In the genomic region with DNA sequence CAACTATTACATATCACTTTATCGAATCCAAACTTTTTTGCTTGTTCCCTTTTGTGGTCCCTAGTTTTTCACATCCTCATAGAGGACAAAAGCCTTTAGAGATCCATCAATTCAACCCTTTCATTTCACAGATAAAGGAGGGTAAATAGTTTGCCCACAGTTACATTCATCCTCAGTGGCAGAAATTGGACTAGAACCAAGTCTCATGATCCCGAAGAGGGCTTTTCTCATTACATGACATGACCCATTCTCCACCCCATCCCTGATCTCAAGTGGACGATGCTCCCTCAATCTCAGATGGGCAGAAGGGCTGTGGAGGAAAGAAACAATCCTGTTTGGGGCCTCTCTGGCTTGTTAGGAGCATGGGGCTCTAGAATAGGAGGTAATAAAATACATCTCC, we compare ENCODE assay signal across 25 cellular contexts. TPM values are rescaled to one million over a fixed set of nuclear protein-coding genes. Genes with fewer than 3 reads are reported as not detected.
A peak's percentile ranks its signal among the peaks of the same experiment; 100 is the strongest.
DNase-seq lines count a peak whose midpoint lies in the region; ATAC-seq, FAIRE-seq and TF ChIP-seq lines count a peak whose summit lies in the region.
"Had no signal": no experiment of that assay in that cellular context is flagged by ENCODE, and none has a peak within 500 bp of the region (broad histone marks: within the 10 kb centered on the region; RNA-seq: fewer than 3 reads in every experiment).

No MANE protein-coding gene starts in this region.

- peak; percentile 43 for FAIRE-seq in GM12891 (lab: Jason Lieb, UNC)
- FAIRE-seq: colon, HTR-8/SVneo, pancreas had no signal

- no peak overlapping the region for H3K27ac ChIP-seq in vagina
- H3K27ac ChIP-seq: body of pancreas, pancreas, testis had no signal

- DNase-seq in GM12891 (ENCODE audit: insufficient read length, low spot score) (no peak), SK-MEL-5 (ENCODE audit: low read depth, low spot score) (peak; percentile 82), putamen (ENCODE audit: low spot score) (peak; percentile 74), DMS 273 (lab: John Stamatoyannopoulos, UW; ENCODE audit: unreplicated experiment) (no peak), GM10266 (ENCODE audit: extremely low spot score) (no peak), vagina (ENCODE audit: extremely low spot score in 2 of 2) (no peak), KBM-7 (no peak)
- DNase-seq: activated CD4-positive, alpha-beta T cell treated with anti-CD3 and anti-CD28 coated beads, Interleukin-2, amount 10 ng/mL, durations not matched to agents 24 days and 14 days; activated naive CD8-positive, alpha-beta T cell treated with anti-CD3 and anti-CD28 coated beads for 36 hours; body of pancreas; CD8-positive, alpha-beta T cell; DMS79; glutamatergic neuron; Kasumi-1; NCI-H1092 treated with DMSO at 0.1 percent for 48 hours; NCI-H2081; NCI-H510A; pancreas; testis had no signal

- intact Hi-C loops in vagina (cut with DNase I), result no loop called here

- no peak overlapping the region for H3K4me3 ChIP-seq in vagina
- H3K4me3 ChIP-seq: body of pancreas, pancreas, testis had no signal

- TF ChIP-seq CTCF in GM10266 (IDR thresholded peaks at IDR 0.05; ENCODE audit: control insufficient read depth, insufficient read depth, low read depth, missing control alignments) (no peak), vagina (IDR thresholded peaks at IDR 0.05) (no peak)

- H3K4me1 ChIP-seq in vagina, result no peaks in the 10 kb centered on the region
- H3K4me1 ChIP-seq: body of pancreas, pancreas, testis had no signal

- no peak for TF ChIP-seq POLR2A in GM12891 (IDR thresholded peaks at IDR 0.05; ENCODE audit: low read depth, low read length)
- no peak for TF ChIP-seq POLR2A in vagina (IDR thresholded peaks at IDR 0.05)

- no peaks in the 10 kb centered on the region for H3K27me3 ChIP-seq in vagina
- H3K27me3 ChIP-seq: body of pancreas, pancreas, testis had no signal

- H3K9me3 ChIP-seq in vagina, result no peaks in the 10 kb centered on the region
- H3K9me3 ChIP-seq: body of pancreas, pancreas, testis had no signal

- in situ Hi-C loops in SK-MEL-5 (cut with HindIII; ENCODE audit: low pct_unique_long_range_greater_than_20kb, low sequenced_read_pairs) (no loop called here), KBM-7 (cut with MboI; ENCODE audit: low pct_unique_long_range_greater_than_20kb, low sequenced_read_pairs) (loop anchor here (25.0 kb wide), 1 partner anchor 492 kb away; no protein-coding TSS in a partner anchor)

- peak; percentile 1 for ATAC-seq in HG02759 (IDR thresholded peaks at IDR 0.05; ENCODE audit: unreplicated experiment)
- ATAC-seq: activated T-helper 17 cell treated with anti-CD3 and anti-CD28 coated beads, Interleukin-2, amount 50 U/mL, for 72 hours; body of pancreas; CD8-positive, alpha-beta T cell; natural killer cell treated with Interleukin-12 subunit alpha and Interleukin-12 subunit beta and Interleukin-15 and Interleukin-18, amount 100 ng/mL, for 72 hours; pancreas; sciatic nerve had no signal

- no peaks in the 10 kb centered on the region for H3K36me3 ChIP-seq in vagina

TF ChIP-seq in GM12891, 5 proteins besides CTCF, POLR2A, EP300 and RAD21:
- TF ChIP-seq SPI1 (IDR thresholded peaks at IDR 0.05; ENCODE audit: low read depth, low read length), result no peak
- TF ChIP-seq POU2F2 (IDR thresholded peaks at IDR 0.05; ENCODE audit: low read depth, low read length), result no peak
- TF ChIP-seq TAF1 (IDR thresholded peaks at IDR 0.05; ENCODE audit: low read depth, low read length), result no peak
- TF ChIP-seq POLR2AphosphoS5 (IDR thresholded peaks at IDR 0.05; ENCODE audit: low read depth, low read length), result no peak
- TF ChIP-seq PAX5 (IDR thresholded peaks at IDR 0.05; ENCODE audit: insufficient read depth, low read length, severe bottlenecking), result no peak

RNA-seq across cellular contexts. Expression of gene TICAM2, which starts 23.1 kb away (rescaled TPM):
- polyA plus RNA-seq in GM12891 (2012; ENCODE audit: low read depth, missing spikeins), result 4.2 TPM
- total RNA-seq in SK-MEL-5 (2014; rRNA removed; shearing (Covaris generic)), result 0.08 TPM in 1 of 2 replicates, not detected in the other
- not detected in 2 replicates for polyA plus RNA-seq in SK-MEL-5 (2015; cell fraction: cytosol; rRNA removed)
- 0.42 TPM in 1 of 2 replicates, not detected in the other for polyA plus RNA-seq in SK-MEL-5 (2015; cell fraction: nucleus; rRNA removed)
- total RNA-seq in vagina, result 0.98 TPM

RNA-seq across cellular contexts. Expression of gene FEM1C, which starts 34.6 kb away (rescaled TPM):
- 6.6 TPM for polyA plus RNA-seq in GM12891 (2012; ENCODE audit: low read depth, missing spikeins)
- total RNA-seq in SK-MEL-5 (2014; rRNA removed; shearing (Covaris generic)), result 11.6 and 12.1 TPM in 2 replicates
- 7.0 and 8.7 TPM in 2 replicates for polyA plus RNA-seq in SK-MEL-5 (2015; cell fraction: cytosol; rRNA removed)
- polyA plus RNA-seq in SK-MEL-5 (2015; cell fraction: nucleus; rRNA removed), result 17.1 and 18.5 TPM in 2 replicates
- 16.5 TPM for total RNA-seq in vagina

RNA-seq across cellular contexts. Expression of gene TMED7, which starts 46.6 kb away (rescaled TPM):
- 10.8 TPM for polyA plus RNA-seq in GM12891 (2012; ENCODE audit: low read depth, missing spikeins)
- total RNA-seq in SK-MEL-5 (2014; rRNA removed; shearing (Covaris generic)), result 101 and 105 TPM in 2 replicates
- polyA plus RNA-seq in SK-MEL-5 (2015; cell fraction: cytosol; rRNA removed), result 167 and 242 TPM in 2 replicates
- polyA plus RNA-seq in SK-MEL-5 (2015; cell fraction: nucleus; rRNA removed), result 23.4 and 39.8 TPM in 2 replicates
- total RNA-seq in vagina, result 48.4 TPM

Comparison
In these comparisons a context has a peak if more than half of its experiments do, and no peak if none do; other contexts are left out.
1. DNase-seq: peak in SK-MEL-5 (single experiment) and putamen (single experiment); none in GM12891 (single experiment), DMS 273 (single experiment), GM10266 (single experiment), vagina (0 of 2) and KBM-7 (single experiment).